ENCODE assay signal across 1 cellular context in genomic region chr1:21537511-21537931, GRCh38.
TF ChIP-seq lines count a peak whose summit lies in the region.

No MANE protein-coding gene starts in this region.

TF ChIP-seq in liver, 16 proteins besides CTCF, POLR2A, EP300 and RAD21 (continued from another document):
- TF ChIP-seq ZBTB33 (IDR thresholded peaks at IDR 0.05) (peak; percentile 48), MAX (IDR thresholded peaks at IDR 0.05) (peak; percentile 83), TAF1 (conservative IDR thresholded peaks at IDR 0.05) (no peak), RXRA (IDR thresholded peaks at IDR 0.05) (peak in 1 of 2 donors; percentile 88), FOXA2 (IDR thresholded peaks at IDR 0.05) (peak; percentile 13), JUND (IDR thresholded peaks at IDR 0.05) (peak in 1 of 2 donors; percentile 57), FOXA1 (IDR thresholded peaks at IDR 0.05) (no peak), HNF4G (IDR thresholded peaks at IDR 0.05) (no peak), YY1 (IDR thresholded peaks at IDR 0.05) (peak; percentile 82)
TF ChIP-seq in liver: peak in this region for 9.
